8 cellular contexts compared by ENCODE assay signal in the genomic region with DNA sequence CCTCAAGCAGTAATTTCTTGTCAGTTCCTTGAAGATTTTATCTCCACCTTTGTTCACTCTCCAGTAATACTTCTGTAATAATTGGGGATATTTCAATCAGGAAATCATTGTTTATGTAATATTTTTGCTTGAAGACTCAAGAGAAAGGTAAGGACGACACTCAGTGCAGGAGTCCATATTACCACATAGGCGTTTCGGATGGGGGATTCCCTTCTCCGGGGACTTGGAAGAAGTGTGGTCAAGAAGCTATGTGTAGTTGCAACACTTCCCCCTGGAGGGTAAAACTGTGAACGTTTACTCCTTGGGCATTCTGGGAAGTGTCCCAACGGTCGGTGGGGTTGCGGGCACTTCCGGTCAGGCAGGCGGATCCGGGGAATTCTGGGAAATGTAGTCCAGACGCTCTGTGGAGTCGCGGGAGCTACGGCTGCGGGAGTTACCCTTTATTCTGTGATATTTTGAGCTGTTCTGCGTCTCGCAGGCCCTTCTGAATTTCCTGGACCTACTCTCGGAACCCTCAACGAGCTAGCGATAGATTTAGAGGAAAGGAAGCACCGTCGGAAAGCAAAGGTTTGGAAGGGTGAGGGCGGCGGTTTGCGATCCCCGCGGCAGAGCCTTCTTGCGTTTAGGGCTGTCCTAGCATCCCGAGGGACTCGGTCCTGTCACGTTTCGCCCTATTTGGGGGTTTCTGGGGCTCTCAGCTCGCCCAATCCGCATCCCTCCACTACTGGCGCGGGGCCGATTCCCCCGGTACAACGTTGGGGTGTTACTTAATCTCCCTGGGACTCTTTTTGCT. TPM values are rescaled to one million over a fixed set of nuclear protein-coding genes. Genes with fewer than 3 reads are reported as not detected.
DNase-seq lines count a peak whose midpoint lies in the region; ATAC-seq, FAIRE-seq and TF ChIP-seq lines count a peak whose summit lies in the region.

Gene ZNF221, plus strand, starts transcription at position 395 of the 793 bp plus-strand sequence. CDS start 11,499 bp downstream, outside the sequence.

- in situ Hi-C loops in KBM-7 (cut with MboI; ENCODE audit: low pct_unique_long_range_greater_than_20kb, low sequenced_read_pairs) = no loop called here

- H3K4me3 ChIP-seq in fibroblast of villous mesenchyme (ENCODE audit: low read depth, low read length) = peak within 1 kb of the TSS; percentile 79

- peaks cover 57% of the 10 kb centered on the region for H3K36me3 Mint-ChIP-seq in nephron (ENCODE audit: low read depth)

- H3K4me3 Mint-ChIP-seq in nephron = peak within 1 kb of the TSS; percentile 98 to 99 (median 99)
- peak within 1 kb of the TSS; percentile 98 for H3K4me3 Mint-ChIP-seq in stimulated activated naive CD8-positive, alpha-beta T cell treated with anti-CD3 and anti-CD28 coated beads, Interleukin-15, amount 100 ng/mL, for 72 hours

- peak within 1 kb of the TSS; percentile 83 to 94 (median 90) for H3K27ac Mint-ChIP-seq in nephron
- peak within 1 kb of the TSS; percentile 80 to 97 for H3K27ac Mint-ChIP-seq in stimulated activated naive CD8-positive, alpha-beta T cell treated with anti-CD3 and anti-CD28 coated beads, Interleukin-15, amount 100 ng/mL, for 72 hours

- peaks cover 6% of the 10 kb centered on the region for H3K4me1 Mint-ChIP-seq in nephron
- H3K4me1 Mint-ChIP-seq in stimulated activated naive CD8-positive, alpha-beta T cell treated with anti-CD3 and anti-CD28 coated beads, Interleukin-15, amount 100 ng/mL, for 72 hours = peaks cover 14% of the 10 kb centered on the region

- ATAC-seq in GM21576 (IDR thresholded peaks at IDR 0.05; ENCODE audit: unreplicated experiment) = peak; percentile 77
- ATAC-seq in stimulated activated naive CD8-positive, alpha-beta T cell treated with anti-CD3 and anti-CD28 coated beads, Interleukin-15, amount 100 ng/mL, for 72 hours = peak; percentile 95

- H3K9me3 Mint-ChIP-seq in nephron = peaks cover 72% of the 10 kb centered on the region
- H3K9me3 Mint-ChIP-seq in stimulated activated naive CD8-positive, alpha-beta T cell treated with anti-CD3 and anti-CD28 coated beads, Interleukin-15, amount 100 ng/mL, for 72 hours = peaks cover 42 to 65% of the 10 kb centered on the region in 2 donors

- FAIRE-seq in RCC 7860 (lab: Jason Lieb, UNC) = peak; percentile 65

- peaks cover 5% of the 10 kb centered on the region for H3K27me3 Mint-ChIP-seq in nephron (ENCODE audit: low read depth)
- H3K27me3 Mint-ChIP-seq in stimulated activated naive CD8-positive, alpha-beta T cell treated with anti-CD3 and anti-CD28 coated beads, Interleukin-15, amount 100 ng/mL, for 72 hours = peaks cover 31% of the 10 kb centered on the region

- TF ChIP-seq CTCF in fibroblast of villous mesenchyme (IDR thresholded peaks at IDR 0.05; ENCODE audit: insufficient read depth, low read depth, low read length) (peak; percentile 12), nephron (IDR thresholded peaks at IDR 0.05; ENCODE audit: unreplicated experiment in 3 of 3) (peak; percentile 59 to 70 (median 62))

- DNase-seq in DMS53 (lab: John Stamatoyannopoulos, UW) = peak; percentile 96
- DNase-seq in KBM-7 = peak; percentile 97
- peak; percentile 71 for DNase-seq in RCC 7860 (ENCODE audit: low spot score)
- DNase-seq in activated effector memory CD4-positive, alpha-beta T cell treated with Interleukin-2 at 50 U/mL for 16 hours = peak; percentile 28
- DNase-seq in fibroblast of villous mesenchyme (ENCODE audit: low read depth) = peak; percentile 99
- DNase-seq in stimulated activated naive CD8-positive, alpha-beta T cell treated with anti-CD3 and anti-CD28 coated beads, Interleukin-15, amount 100 ng/mL, for 72 hours = peak; percentile 62 to 79

RNA-seq across cellular contexts. Expression of gene ZNF221, which starts in this region (rescaled TPM):
- total RNA-seq in fibroblast of villous mesenchyme = 7.4 and 10.4 TPM in 2 replicates

Comparison
In these comparisons a context has a peak if more than half of its experiments do, and no peak if none do; other contexts are left out.
1. Peak in every context shown above with its lines: DNase-seq, ATAC-seq and H3K4me3 ChIP-seq.
2. DNase-seq: peak in every context shown above with its lines; median percentile 99 in fibroblast of villous mesenchyme; 97 in KBM-7; 96 in DMS53; 71 in RCC 7860; 70 in stimulated activated naive CD8-positive, alpha-beta T cell treated with anti-CD3 and anti-CD28 coated beads, Interleukin-15, amount 100 ng/mL, for 72 hours; 28 in activated effector memory CD4-positive, alpha-beta T cell treated with Interleukin-2 at 50 U/mL for 16 hours.